In the genomic region with DNA sequence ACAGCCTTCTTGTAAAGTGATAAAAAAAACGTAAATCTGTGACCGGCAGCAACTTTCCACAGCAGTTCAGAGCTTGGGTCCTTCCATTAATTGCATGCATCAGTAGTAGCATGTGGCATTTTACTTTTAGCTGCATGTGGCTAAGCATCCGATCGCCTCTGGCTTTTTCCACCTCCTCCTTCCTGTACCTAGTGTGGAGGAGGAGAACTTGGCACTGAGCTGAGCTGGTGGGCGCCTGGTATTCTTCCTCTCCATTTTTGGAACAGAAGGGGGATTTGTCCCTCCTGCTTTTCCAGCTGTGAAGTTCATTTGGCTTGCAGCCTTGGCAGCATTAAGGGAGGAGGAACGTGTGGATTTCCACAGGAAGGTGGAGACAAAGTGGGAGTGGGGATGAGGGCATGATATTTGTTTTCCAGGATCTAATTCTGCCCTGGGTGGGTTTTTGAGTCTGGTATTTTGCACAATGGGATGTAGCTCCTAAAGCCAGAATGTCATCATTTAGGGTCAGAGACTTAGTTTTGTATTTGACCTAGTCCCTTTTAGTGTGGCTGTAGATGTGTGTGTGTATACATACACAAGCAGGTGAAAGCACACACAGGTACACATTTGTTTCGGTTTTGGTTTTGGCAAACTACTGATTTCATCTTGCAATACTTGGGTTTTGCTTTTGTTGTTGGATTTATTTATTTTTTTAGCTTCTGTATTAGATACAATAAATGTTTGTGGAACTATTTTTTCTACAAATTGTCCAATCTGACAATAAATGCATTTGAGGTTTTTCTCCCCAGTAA, we compare ENCODE assay signal across 19 cellular contexts.
A peak's percentile ranks its signal among the peaks of the same experiment; 100 is the strongest.
DNase-seq lines count a peak whose midpoint lies in the region; ATAC-seq and TF ChIP-seq lines count a peak whose summit lies in the region.
"Had no signal": no experiment of that assay in that cellular context is flagged by ENCODE, and none has a peak within 500 bp of the region (broad histone marks: within the 10 kb centered on the region; RNA-seq: fewer than 3 reads in every experiment).

No MANE protein-coding gene starts in this region.

- no peaks in the 10 kb centered on the region for H3K27me3 ChIP-seq in dorsolateral prefrontal cortex
- H3K27me3 ChIP-seq in mesenchymal stem cell (ENCODE audit: control insufficient read depth in 1 of 2, insufficient read depth in 1 of 2, low read length in 2 of 2), result no peaks in the 10 kb centered on the region
- no peaks in the 10 kb centered on the region for H3K27me3 ChIP-seq in upper lobe of left lung

- ATAC-seq in upper lobe of left lung (ENCODE audit: low FRiP score in 2 of 2), result peak in 1 of 2 donors; percentile 30
- ATAC-seq in stimulated activated naive CD8-positive, alpha-beta T cell treated with anti-CD3 and anti-CD28 coated beads, Interleukin-15, Interleukin-2, amounts not matched to agents 100 U/mL and 50 U/mL, for 24 hours, result no peak
- ATAC-seq in HG02973 (IDR thresholded peaks at IDR 0.05; ENCODE audit: unreplicated experiment), result no peak

- H4K91ac ChIP-seq in mesenchymal stem cell (ENCODE audit: low read length), result no peak overlapping the region

- TF ChIP-seq EP300 in upper lobe of left lung (IDR thresholded peaks at IDR 0.05), result no peak

- H3K14ac ChIP-seq in mesenchymal stem cell (ENCODE audit: low read length in 2 of 2), result no peak overlapping the region

- no peak overlapping the region for H2BK120ac ChIP-seq in mesenchymal stem cell (ENCODE audit: low read depth, low read length)

- H3K4me2 ChIP-seq in mesenchymal stem cell (ENCODE audit: low read length, poor library complexity, severe bottlenecking), result no peak overlapping the region

- no peak overlapping the region for H2BK5ac ChIP-seq in mesenchymal stem cell (ENCODE audit: low read depth, low read length, poor library complexity, severe bottlenecking)

- DNase-seq in NCI-H2171 treated with DMSO at 0.1 percent for 48 hours (lab: John Stamatoyannopoulos, UW) (peak; percentile 39), NCI-H2171 (lab: John Stamatoyannopoulos, UW) (no peak), dorsolateral prefrontal cortex (peak in 1 of 10 donors; percentile 33), mesenchymal stem cell (no peak), upper lobe of left lung (no peak), mesenteric fat pad (ENCODE audit: low spot score) (no peak)
- DNase-seq in stimulated activated naive CD8-positive, alpha-beta T cell treated with anti-CD3 and anti-CD28 coated beads, Interleukin-15, Interleukin-2, amounts not matched to agents 100 U/mL and 50 U/mL, for 24 hours, result no peak
- DNase-seq: activated CD4-positive, alpha-beta T cell treated with anti-CD3 and anti-CD28 coated beads, Interleukin-2, amount 10 ng/mL, durations not matched to agents 7 days and 5 days; activated naive CD8-positive, alpha-beta T cell treated with anti-CD3 and anti-CD28 coated beads, Interleukin-2, amount 10 ng/mL, durations not matched to agents 7 days and 5 days; activated T-cell treated with anti-CD3 and anti-CD28 coated beads, Interleukin-2, amount 50 U/mL, for 24 hours; CD4-positive, alpha-beta memory T cell; central memory CD4-positive, alpha-beta T cell; HFFc6; kidney glomerular epithelial cell; NCI-H1694 treated with DMSO at 0.1 percent for 48 hours; SHP77 had no signal

- no peak overlapping the region for H2AFZ ChIP-seq in mesenchymal stem cell (ENCODE audit: low read depth, low read length)

- TF ChIP-seq CTCF in dorsolateral prefrontal cortex (IDR thresholded peaks at IDR 0.05 in 54 of 56, conservative IDR thresholded peaks at IDR 0.05 in 2 of 56; ENCODE audit: low read depth in 1 of 56, partially characterized antibody in 56 of 56) (no peak), upper lobe of left lung (IDR thresholded peaks at IDR 0.05) (no peak)

- no peak overlapping the region for H3K9ac ChIP-seq in mesenchymal stem cell (ENCODE audit: low read length)

- H2BK12ac ChIP-seq in mesenchymal stem cell (ENCODE audit: low read length in 2 of 2), result no peak overlapping the region

- no peak overlapping the region for H3K4me3 ChIP-seq in dorsolateral prefrontal cortex
- H3K4me3 ChIP-seq in mesenchymal stem cell (ENCODE audit: insufficient read depth in 1 of 2, low read depth in 1 of 2, low read length in 2 of 2), result no peak overlapping the region
- H3K4me3 ChIP-seq in upper lobe of left lung, result no peak overlapping the region
- H3K4me3 ChIP-seq: prostate gland, thoracic aorta had no signal

- no peak for TF ChIP-seq POLR2A in upper lobe of left lung (IDR thresholded peaks at IDR 0.05)

- H3K4me1 ChIP-seq in mesenchymal stem cell (ENCODE audit: control insufficient read depth, insufficient read depth, low read depth, low read length) (peaks cover 10% of the 10 kb centered on the region), upper lobe of left lung (peaks cover 14 to 36% (median 24%) of the 10 kb centered on the region in 4 donors)
- H3K4me1 ChIP-seq: prostate gland had no signal

- peaks cover 10% of the 10 kb centered on the region for H3K79me1 ChIP-seq in mesenchymal stem cell (replicated peaks; ENCODE audit: low read length, poor library complexity, severe bottlenecking)

- H3K4ac ChIP-seq in mesenchymal stem cell (ENCODE audit: low read depth in 1 of 2, low read length in 2 of 2), result no peak overlapping the region

- peak overlapping the region; percentile 63 for H2AK5ac ChIP-seq in mesenchymal stem cell (ENCODE audit: low read length, severe bottlenecking)

- H4K8ac ChIP-seq in mesenchymal stem cell (ENCODE audit: low read length), result peak overlapping the region; percentile 12

- H3K9me3 ChIP-seq in mesenchymal stem cell (ENCODE audit: control insufficient read depth, low read length), result no peaks in the 10 kb centered on the region
- H3K9me3 ChIP-seq in upper lobe of left lung, result no peaks in the 10 kb centered on the region
- H3K9me3 ChIP-seq: prostate gland, thoracic aorta had no signal

- no peak overlapping the region for H3K18ac ChIP-seq in mesenchymal stem cell (ENCODE audit: low read depth in 1 of 2, low read length in 2 of 2)

- H2BK15ac ChIP-seq in mesenchymal stem cell (ENCODE audit: low read depth, poor library complexity, severe bottlenecking), result no peak overlapping the region

- intact Hi-C loops in dorsolateral prefrontal cortex (cut with DNase I), result no loop called here

- H3K27ac ChIP-seq in dorsolateral prefrontal cortex (peak overlapping the region in 44 of 59 donors; percentile 0 to 70 (median 31)), mesenchymal stem cell (ENCODE audit: low read length, poor library complexity, severe bottlenecking) (no peak overlapping the region), upper lobe of left lung (peak overlapping the region in 3 of 4 donors; percentile 26 to 72 (median 57))
- H3K27ac ChIP-seq: prostate gland had no signal

- no peak overlapping the region for H3K23ac ChIP-seq in mesenchymal stem cell (ENCODE audit: low read length in 2 of 2)

- peaks cover 0 to 31% of the 10 kb centered on the region in 2 experiments for H3K36me3 ChIP-seq in mesenchymal stem cell (ENCODE audit: control insufficient read depth in 1 of 2, insufficient read depth in 2 of 2, low read depth in 1 of 2, low read length in 2 of 2)
- no peaks in the 10 kb centered on the region for H3K36me3 ChIP-seq in upper lobe of left lung
- H3K36me3 ChIP-seq: prostate gland, thoracic aorta had no signal

- WGBS in mesenchymal stem cell, result 93% methylated on average over 5 of the region's 7 CpGs
- 65 to 76% methylated on average over 7 of the region's 7 CpGs for WGBS in upper lobe of left lung, 2 donors
